In the genomic region with DNA sequence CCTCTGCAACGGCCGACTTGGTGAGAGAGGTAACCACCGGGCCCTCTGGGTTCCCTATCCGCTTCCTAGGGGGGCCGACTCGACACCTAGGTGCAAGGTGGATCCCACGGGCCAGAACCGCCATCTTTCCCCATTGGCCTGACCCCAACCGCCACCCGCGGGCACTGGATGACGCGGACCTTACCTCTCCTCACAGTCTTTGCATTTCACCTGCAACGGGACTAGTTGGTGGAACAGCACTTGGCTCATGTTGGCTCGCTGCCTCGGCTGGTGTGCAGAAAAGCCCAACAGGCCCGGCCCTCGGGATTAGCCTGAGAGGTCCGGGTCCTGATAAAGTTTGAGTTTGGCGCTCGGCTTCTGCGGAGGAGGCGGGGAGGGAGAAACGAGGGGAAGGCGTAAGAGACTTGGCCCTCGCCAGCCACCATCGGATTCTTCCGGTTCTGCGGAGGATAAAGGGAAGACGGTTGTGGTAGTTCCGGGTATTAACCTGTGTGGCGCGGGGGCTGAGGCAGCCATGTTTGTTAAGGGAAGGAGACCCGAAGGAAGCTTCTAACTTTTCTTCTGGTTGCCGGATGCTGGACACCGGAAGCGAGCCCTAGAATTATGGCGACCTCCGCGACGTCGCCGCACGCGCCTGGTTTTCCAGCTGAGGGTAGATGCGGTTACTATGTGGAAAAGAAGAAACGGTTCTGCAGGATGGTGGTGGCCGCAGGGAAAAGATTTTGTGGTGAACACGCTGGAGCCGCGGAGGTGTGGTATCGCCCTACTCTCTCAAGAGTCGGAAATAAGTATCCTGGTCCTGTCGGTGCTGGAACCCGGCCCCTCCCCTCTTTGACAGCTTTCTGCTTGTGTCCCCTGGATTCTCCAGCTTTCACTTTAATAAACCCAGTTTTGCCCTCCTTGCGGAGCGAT, we compare ENCODE assay signal across 8 cellular contexts. TPM values are rescaled to one million over a fixed set of nuclear protein-coding genes. Genes with fewer than 3 reads are reported as not detected.
DNase-seq lines count a peak whose midpoint lies in the region; ATAC-seq and TF ChIP-seq lines count a peak whose summit lies in the region.

A gene with protein sequence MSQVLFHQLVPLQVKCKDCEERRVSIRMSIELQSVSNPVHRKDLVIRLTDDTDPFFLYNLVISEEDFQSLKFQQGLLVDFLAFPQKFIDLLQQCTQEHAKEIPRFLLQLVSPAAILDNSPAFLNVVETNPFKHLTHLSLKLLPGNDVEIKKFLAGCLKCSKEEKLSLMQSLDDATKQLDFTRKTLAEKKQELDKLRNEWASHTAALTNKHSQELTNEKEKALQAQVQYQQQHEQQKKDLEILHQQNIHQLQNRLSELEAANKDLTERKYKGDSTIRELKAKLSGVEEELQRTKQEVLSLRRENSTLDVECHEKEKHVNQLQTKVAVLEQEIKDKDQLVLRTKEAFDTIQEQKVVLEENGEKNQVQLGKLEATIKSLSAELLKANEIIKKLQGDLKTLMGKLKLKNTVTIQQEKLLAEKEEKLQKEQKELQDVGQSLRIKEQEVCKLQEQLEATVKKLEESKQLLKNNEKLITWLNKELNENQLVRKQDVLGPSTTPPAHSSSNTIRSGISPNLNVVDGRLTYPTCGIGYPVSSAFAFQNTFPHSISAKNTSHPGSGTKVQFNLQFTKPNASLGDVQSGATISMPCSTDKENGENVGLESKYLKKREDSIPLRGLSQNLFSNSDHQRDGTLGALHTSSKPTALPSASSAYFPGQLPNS (minus strand): TSS at position 365 of the 912 bp plus-strand sequence. CDS start 116 bp downstream, at position 249.
Gene TRMT13, plus strand, starts transcription at position 598 of the 912 bp plus-strand sequence. Its CDS starts 6 bp downstream, at position 604.

- H3K4me3 ChIP-seq in mucosa of descending colon, result peak within 1 kb of the TSS; percentile 62

- no peaks in the 10 kb centered on the region for H3K36me3 ChIP-seq in mucosa of descending colon (ENCODE audit: low read depth)

- ATAC-seq in GM21529 (IDR thresholded peaks at IDR 0.05; ENCODE audit: unreplicated experiment), result peak; percentile 87
- peak; percentile 100 for ATAC-seq in mucosa of descending colon

- DNase-seq in DMS 273 treated with DMSO at 0.1 percent for 48 hours (lab: John Stamatoyannopoulos, UW) (peak; percentile 98), OCI-M2 (lab: John Stamatoyannopoulos, UW; ENCODE audit: unreplicated experiment) (peak; percentile 61), activated T-cell treated with anti-CD3 and anti-CD28 coated beads for 4 hours (peak; percentile 89), epithelial cell of prostate (ENCODE audit: low read depth, low spot score) (peak; percentile 90), mucosa of descending colon (peak; percentile 95 to 98 (median 97))
- peak; percentile 88 for DNase-seq in stimulated activated CD8-positive, alpha-beta memory T cell treated with anti-CD3 and anti-CD28 coated beads, Interleukin-4, amount 100 ng/mL, for 24 hours (ENCODE audit: low read depth)

- no peaks in the 10 kb centered on the region for H3K9me3 Mint-ChIP-seq in IgD-negative memory B cell

- H3K4me1 ChIP-seq in mucosa of descending colon (ENCODE audit: low read depth), result peaks cover 19% of the 10 kb centered on the region

- peak within 1 kb of the TSS; percentile 83 to 96 (median 95) for H3K27ac Mint-ChIP-seq in IgD-negative memory B cell

- H3K9me3 ChIP-seq in mucosa of descending colon, result no peaks in the 10 kb centered on the region

- H3K27ac ChIP-seq in epithelial cell of prostate, result peak within 1 kb of the TSS; percentile 62

- peak within 1 kb of the TSS; percentile 96 to 99 (median 98) for H3K4me3 Mint-ChIP-seq in IgD-negative memory B cell

- intact Hi-C loops in mucosa of descending colon (cut with DNase I, micrococcal nuclease), result no loop called here

- peaks cover 23 to 30% (median 23%) of the 10 kb centered on the region in 3 donors for H3K4me1 Mint-ChIP-seq in IgD-negative memory B cell

- no peaks in the 10 kb centered on the region for H3K27me3 Mint-ChIP-seq in IgD-negative memory B cell

- H3K36me3 Mint-ChIP-seq in IgD-negative memory B cell, result no peaks in the 10 kb centered on the region

- TF ChIP-seq CTCF in mucosa of descending colon (IDR thresholded peaks at IDR 0.05), result no peak

RNA-seq across cellular contexts. Expression of the first gene that starts in this region (rescaled TPM):
- polyA plus RNA-seq in IgD-negative memory B cell, result 3.6 TPM
- total RNA-seq in mucosa of descending colon, result 1 to 10 TPM; 2.3 to 4.8 (median 4.4) TPM

RNA-seq across cellular contexts. Expression of gene TRMT13, which starts in this region (rescaled TPM):
- polyA plus RNA-seq in IgD-negative memory B cell, result 11.9 TPM
- total RNA-seq in mucosa of descending colon, result 10 to 100 TPM; 10.9 to 19.4 (median 14.4) TPM

Comparison
In these comparisons a context has a peak if more than half of its experiments do, and no peak if none do; other contexts are left out.
1. Peak in every context shown above with its lines: DNase-seq, ATAC-seq, H3K4me3 ChIP-seq and H3K27ac ChIP-seq.